8 cellular contexts compared by ENCODE assay signal in genomic region chr12:100267603-100268281, GRCh38. TPM values are rescaled to one million over a fixed set of nuclear protein-coding genes. Genes with fewer than 3 reads are reported as not detected.
DNase-seq lines count a peak whose midpoint lies in the region; ATAC-seq and TF ChIP-seq lines count a peak whose summit lies in the region.

No MANE protein-coding gene starts in this region.

- intact Hi-C loops in CD8-positive, alpha-beta T cell (cut with DNase I, micrococcal nuclease), result loop anchor here (1.0 to 5.0 kb wide), 8 partner anchors 67 to 1853 kb away; partner anchors contain the start of genes WASHC3 (in 2 of the 2), ACTR6 (in 1 of the 2), ARL1 (in 1 of the 2) and BLTP3B (in 1 of the 2)

- H3K4me3 ChIP-seq in CD8-positive, alpha-beta T cell (ENCODE audit: low read depth, low read length), result peak overlapping the region; percentile 81

- peaks cover 48% of the 10 kb centered on the region for H3K4me1 Mint-ChIP-seq in CD8-positive, alpha-beta T cell (ENCODE audit: low read depth)
- H3K4me1 Mint-ChIP-seq in osteocyte (ENCODE audit: unreplicated experiment), result peaks cover 32% of the 10 kb centered on the region

- peak overlapping the region; percentile 99 for H3K4me3 Mint-ChIP-seq in CD8-positive, alpha-beta T cell
- H3K4me3 Mint-ChIP-seq in osteocyte (ENCODE audit: unreplicated experiment), result peak overlapping the region; percentile 99

- H3K27me3 ChIP-seq in CD8-positive, alpha-beta T cell (ENCODE audit: insufficient read depth, low read length), result no peaks in the 10 kb centered on the region

- peaks cover 5% of the 10 kb centered on the region for H3K36me3 Mint-ChIP-seq in CD8-positive, alpha-beta T cell
- no peaks in the 10 kb centered on the region for H3K36me3 Mint-ChIP-seq in osteocyte (ENCODE audit: unreplicated experiment)

- CTCF ChIA-PET in CD8-positive, alpha-beta T cell (lab: Charles Lee), result interaction anchor here (0.7 to 1.2 kb wide), 3 partner anchors 8 to 1131 kb away, joined by 3 read pairs; no protein-coding TSS in a partner anchor

- H3K9me3 ChIP-seq in CD8-positive, alpha-beta T cell (ENCODE audit: low read length), result no peaks in the 10 kb centered on the region

- H3K4me1 ChIP-seq in CD8-positive, alpha-beta T cell (ENCODE audit: insufficient read depth, low read length), result peaks cover 19% of the 10 kb centered on the region

- H3K36me3 ChIP-seq in CD8-positive, alpha-beta T cell (ENCODE audit: insufficient read depth, low read length), result no peaks in the 10 kb centered on the region

- H3K27ac Mint-ChIP-seq in CD8-positive, alpha-beta T cell, result peak overlapping the region; percentile 98
- H3K27ac Mint-ChIP-seq in osteocyte (ENCODE audit: unreplicated experiment), result peak overlapping the region; percentile 90

- H3K27ac ChIP-seq in CD8-positive, alpha-beta T cell (ENCODE audit: low read depth, low read length), result peak overlapping the region; percentile 92

- no peak for TF ChIP-seq CTCF in CD8-positive, alpha-beta T cell (IDR thresholded peaks at IDR 0.05)
- TF ChIP-seq CTCF in osteocyte (IDR thresholded peaks at IDR 0.05), result no peak

- POLR2A ChIA-PET in CD8-positive, alpha-beta T cell (lab: Charles Lee), result interaction anchor here (0.9 to 2.9 kb wide), 2 partner anchors 8 to 68 kb away, joined by 3 to 30 read pairs; partner anchors contain the start of gene ACTR6

- ATAC-seq in CD8-positive, alpha-beta T cell, result peak; percentile 4
- peak; percentile 14 for ATAC-seq in GM19438 (IDR thresholded peaks at IDR 0.05; ENCODE audit: low read depth, unreplicated experiment)
- peak; percentile 8 for ATAC-seq in HG03521 (IDR thresholded peaks at IDR 0.05; ENCODE audit: unreplicated experiment)

- H3K9me3 Mint-ChIP-seq in CD8-positive, alpha-beta T cell, result no peaks in the 10 kb centered on the region
- H3K9me3 Mint-ChIP-seq in osteocyte (ENCODE audit: unreplicated experiment), result no peaks in the 10 kb centered on the region

- no peaks in the 10 kb centered on the region for H3K27me3 Mint-ChIP-seq in CD8-positive, alpha-beta T cell (ENCODE audit: low read depth)
- no peaks in the 10 kb centered on the region for H3K27me3 Mint-ChIP-seq in osteocyte (ENCODE audit: unreplicated experiment)

- DNase-seq in CD8-positive, alpha-beta T cell, result peak in 2 of 7 experiments; percentile 23 to 32
- DNase-seq in activated CD4-positive, alpha-beta T cell treated with anti-CD3 and anti-CD28 coated beads, Interleukin-2, amount 50 U/mL, for 48 hours, result peak; percentile 17 to 37
- peak; percentile 45 for DNase-seq in fibroblast of peridontal ligament (ENCODE audit: extremely low read depth)
- no peak for DNase-seq in osteocyte (ENCODE audit: extremely low spot score, unreplicated experiment)
- DNase-seq in activated gamma-delta T cell treated with Interleukin-2 at 50 U/mL for 16 hours, result no peak
- no peak for DNase-seq in NCI-H2029 (lab: John Stamatoyannopoulos, UW)

RNA-seq across cellular contexts. Expression of gene SCYL2, which starts 0.8 kb away (rescaled TPM):
- total RNA-seq in CD8-positive, alpha-beta T cell, result 10 to 100 TPM; 40.9 to 48.4 TPM
- total RNA-seq in osteocyte, result 47.3 and 48.4 TPM in 2 replicates

RNA-seq across cellular contexts. Expression of gene DEPDC4, which starts 0.9 kb away (rescaled TPM):
- under 1 TPM in 1 of 2 experiments, not detected in 1; 0.33 TPM for total RNA-seq in CD8-positive, alpha-beta T cell
- total RNA-seq in osteocyte, result 1.4 TPM in 2 replicates

Comparison
In these comparisons a context has a peak if more than half of its experiments do, and no peak if none do; other contexts are left out.
1. DNase-seq: peak in activated CD4-positive, alpha-beta T cell treated with anti-CD3 and anti-CD28 coated beads, Interleukin-2, amount 50 U/mL, for 48 hours (2 of 2) and fibroblast of peridontal ligament (single experiment); none in osteocyte (single experiment), activated gamma-delta T cell treated with Interleukin-2 at 50 U/mL for 16 hours (single experiment) and NCI-H2029 (single experiment).
2. Peak in every context shown above with its lines, with median percentiles within 50 percentile points of each other: ATAC-seq.